33 cellular contexts compared by ENCODE assay signal in genomic region chr1:237619553-237619952, GRCh38.
"Had no signal": no experiment of that assay in that cellular context is flagged by ENCODE, and none has a peak within 500 bp of the region (broad histone marks: within the 10 kb centered on the region; RNA-seq: fewer than 3 reads in every experiment).

No MANE protein-coding gene starts in this region.

- H3K27ac ChIP-seq: adrenal gland, breast epithelium, cardiac muscle cell, colonic mucosa, epithelial cell of prostate, esophagus squamous epithelium, gastroesophageal sphincter, heart right ventricle, VCaP had no signal

- DNase-seq: activated B cell treated with CpG ODN at 0.5 μM for 24 hours; activated CD4-positive, alpha-beta T cell treated with anti-CD3 and anti-CD28 coated beads for 48 hours; activated CD4-positive, alpha-beta T cell treated with anti-CD3 and anti-CD28 coated beads, Interleukin-2, amount 50 U/mL, for 1 hour; activated CD4-positive, alpha-beta T cell treated with anti-CD3 and anti-CD28 coated beads, Interleukin-2, amount 50 U/mL, for 48 hours; activated CD8-positive, alpha-beta memory T cell treated with anti-CD3 and anti-CD28 coated beads for 24 hours; activated CD8-positive, alpha-beta T cell treated with anti-CD3 and anti-CD28 coated beads for 36 hours; activated effector memory CD4-positive, alpha-beta T cell treated with Interleukin-2 at 50 U/mL for 16 hours; activated naive CD4-positive, alpha-beta T cell treated with anti-CD3 and anti-CD28 coated beads for 36 hours; activated naive CD8-positive, alpha-beta T cell treated with anti-CD3 and anti-CD28 coated beads for 36 hours; activated naive CD8-positive, alpha-beta T cell treated with anti-CD3 and anti-CD28 coated beads, Interleukin-2, amount 50 U/mL, for 24 hours; activated T-cell treated with anti-CD3 and anti-CD28 coated beads, Interleukin-2, amount 50 U/mL, for 4 hours; adrenal gland; amygdala; aorta; central memory CD4-positive, alpha-beta T cell; cerebellar nuclear complex; colonic mucosa; effector CD8-positive, alpha-beta T cell; esophagus squamous epithelium; foreskin melanocyte; heart right ventricle; T-helper 2 cell had no signal

- H3K4me3 Mint-ChIP-seq: activated B cell treated with CpG ODN at 0.5 μM for 24 hours; activated CD8-positive, alpha-beta T cell treated with anti-CD3 and anti-CD28 coated beads for 36 hours; activated naive CD4-positive, alpha-beta T cell treated with anti-CD3 and anti-CD28 coated beads for 36 hours; activated naive CD4-positive, alpha-beta T cell treated with anti-CD3 and anti-CD28 coated beads, Interleukin-2, amount 50 U/mL, for 24 hours; activated naive CD8-positive, alpha-beta T cell treated with anti-CD3 and anti-CD28 coated beads for 36 hours; activated naive CD8-positive, alpha-beta T cell treated with anti-CD3 and anti-CD28 coated beads, Interleukin-2, amount 50 U/mL, for 24 hours; activated T-cell treated with anti-CD3 and anti-CD28 coated beads, Interleukin-2, amount 50 U/mL, for 4 hours; activated T-helper 17 cell treated with anti-CD3 and anti-CD28 coated beads, Interleukin-2, amount 50 U/mL, for 72 hours; brain had no signal

- ATAC-seq: activated CD4-positive, CD25-positive, alpha-beta regulatory T cell treated with anti-CD3 and anti-CD28 coated beads, Interleukin-2, amount 50 U/mL, for 24 hours; activated CD8-positive, alpha-beta T cell treated with anti-CD3 and anti-CD28 coated beads for 36 hours; activated naive CD8-positive, alpha-beta T cell treated with anti-CD3 and anti-CD28 coated beads, Interleukin-2, amount 50 U/mL, for 24 hours; activated T-cell treated with anti-CD3 and anti-CD28 coated beads, Interleukin-2, amount 50 U/mL, for 4 hours; activated T-helper 17 cell treated with anti-CD3 and anti-CD28 coated beads, Interleukin-2, amount 50 U/mL, for 72 hours; gastroesophageal sphincter; heart right ventricle had no signal

- H3K27me3 ChIP-seq: adrenal gland, breast epithelium, cardiac muscle cell, colonic mucosa, esophagus squamous epithelium, gastroesophageal sphincter, heart right ventricle had no signal

- H3K4me1 ChIP-seq: adrenal gland, breast epithelium, colonic mucosa, esophagus squamous epithelium, gastroesophageal sphincter had no signal

- H3K27me3 Mint-ChIP-seq: activated B cell treated with CpG ODN at 0.5 μM for 24 hours; activated CD8-positive, alpha-beta T cell treated with anti-CD3 and anti-CD28 coated beads for 36 hours; activated naive CD4-positive, alpha-beta T cell treated with anti-CD3 and anti-CD28 coated beads, Interleukin-2, amount 50 U/mL, for 24 hours; activated naive CD8-positive, alpha-beta T cell treated with anti-CD3 and anti-CD28 coated beads for 36 hours; activated naive CD8-positive, alpha-beta T cell treated with anti-CD3 and anti-CD28 coated beads, Interleukin-2, amount 50 U/mL, for 24 hours; brain had no signal

- H3K36me3 ChIP-seq: adrenal gland, breast epithelium, colonic mucosa, esophagus squamous epithelium had no signal

- H3K9me3 ChIP-seq: adrenal gland, colonic mucosa had no signal

- H3K4me3 ChIP-seq: adrenal gland, breast epithelium, cardiac muscle cell, colonic mucosa, esophagus squamous epithelium, gastroesophageal sphincter, heart right ventricle had no signal

- H3K4me1 Mint-ChIP-seq: activated B cell treated with CpG ODN at 0.5 μM for 24 hours; activated naive CD4-positive, alpha-beta T cell treated with anti-CD3 and anti-CD28 coated beads, Interleukin-2, amount 50 U/mL, for 24 hours; activated naive CD8-positive, alpha-beta T cell treated with anti-CD3 and anti-CD28 coated beads for 36 hours; activated naive CD8-positive, alpha-beta T cell treated with anti-CD3 and anti-CD28 coated beads, Interleukin-2, amount 50 U/mL, for 24 hours; activated T-helper 17 cell treated with anti-CD3 and anti-CD28 coated beads, Interleukin-2, amount 50 U/mL, for 72 hours; brain had no signal

- H3K27ac Mint-ChIP-seq: activated B cell treated with CpG ODN at 0.5 μM for 24 hours; activated CD8-positive, alpha-beta T cell treated with anti-CD3 and anti-CD28 coated beads for 36 hours; activated naive CD4-positive, alpha-beta T cell treated with anti-CD3 and anti-CD28 coated beads for 36 hours; activated naive CD4-positive, alpha-beta T cell treated with anti-CD3 and anti-CD28 coated beads, Interleukin-2, amount 50 U/mL, for 24 hours; activated naive CD8-positive, alpha-beta T cell treated with anti-CD3 and anti-CD28 coated beads for 36 hours; activated naive CD8-positive, alpha-beta T cell treated with anti-CD3 and anti-CD28 coated beads, Interleukin-2, amount 50 U/mL, for 24 hours; activated T-helper 17 cell treated with anti-CD3 and anti-CD28 coated beads, Interleukin-2, amount 50 U/mL, for 72 hours; brain had no signal

- H3K36me3 Mint-ChIP-seq: activated naive CD8-positive, alpha-beta T cell treated with anti-CD3 and anti-CD28 coated beads for 36 hours had no signal

- FAIRE-seq: endometrium, endothelial cell of umbilical vein had no signal
